In the genomic region with DNA sequence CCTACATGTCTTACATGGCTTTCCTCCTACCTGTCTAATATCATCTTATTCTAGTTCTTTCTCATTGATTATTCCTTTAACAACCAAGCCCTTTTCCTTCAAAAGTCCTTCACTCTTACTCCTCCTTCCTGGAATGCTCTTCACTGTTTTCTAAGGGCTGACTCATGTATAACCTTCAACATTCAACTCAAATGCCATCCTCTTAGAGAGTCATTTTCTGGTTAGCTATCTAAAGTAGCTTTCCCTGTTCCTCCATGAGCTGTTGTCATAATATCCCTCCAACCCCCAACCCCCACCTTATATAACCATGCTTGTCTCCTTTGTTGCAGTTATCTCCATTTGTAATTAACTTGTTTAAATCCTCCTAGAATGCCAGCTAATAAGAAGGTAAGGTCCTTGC, we compare ENCODE assay signal across 15 cellular contexts.
DNase-seq lines count a peak whose midpoint lies in the region; ATAC-seq, FAIRE-seq and TF ChIP-seq lines count a peak whose summit lies in the region.
"Had no signal": no experiment of that assay in that cellular context is flagged by ENCODE, and none has a peak within 500 bp of the region (broad histone marks: within the 10 kb centered on the region; RNA-seq: fewer than 3 reads in every experiment).

No MANE protein-coding gene starts in this region.

- H3K4me1 ChIP-seq in left lung: peaks cover 0 to 8% of the 10 kb centered on the region in 2 donors

- DNase-seq in AG20443 (ENCODE audit: low spot score) (peak; percentile 44), HTR-8/SVneo (ENCODE audit: insufficient read length, low spot score) (peak; percentile 21), cardiac fibroblast (ENCODE audit: low read depth in 2 of 2) (peak; percentile 40 to 65), left lung (no peak), nucleus accumbens (lab: John Stamatoyannopoulos, UW) (no peak)
- DNase-seq in activated effector memory CD4-positive, alpha-beta T cell treated with anti-CD3 and anti-CD28 coated beads, Interleukin-2, amount 50 U/mL, for 16 hours: no peak
- DNase-seq: activated CD4-positive, CD25-positive, alpha-beta regulatory T cell; activated T-cell treated with anti-CD3 and anti-CD28 coated beads for 4 hours; anterior cingulate cortex; NCI-H748 treated with DMSO at 0.1 percent for 48 hours; retina; SIG-M5 had no signal

- intact Hi-C loops in left lung (cut with DNase I): no loop called here

- no peaks in the 10 kb centered on the region for H3K9me3 ChIP-seq in left lung

- H3K27ac ChIP-seq in left lung: no peak overlapping the region

- H3K4me3 ChIP-seq in cardiac fibroblast (replicated peaks in 1 of 2; ENCODE audit: low read depth in 2 of 2, low read length in 2 of 2): no peak overlapping the region
- H3K4me3 ChIP-seq in left lung: no peak overlapping the region

- ATAC-seq in left lung (peak; percentile 87), GM19467 (IDR thresholded peaks at IDR 0.05; ENCODE audit: unreplicated experiment) (no peak), HG02885 (IDR thresholded peaks at IDR 0.05; ENCODE audit: poor library complexity, unreplicated experiment) (no peak)

- FAIRE-seq in HTR-8/SVneo (lab: Jason Lieb, UNC): no peak
- FAIRE-seq: endometrium had no signal

- no peaks in the 10 kb centered on the region for H3K36me3 ChIP-seq in left lung

- no peaks in the 10 kb centered on the region for H3K27me3 ChIP-seq in left lung

- TF ChIP-seq CTCF in cardiac fibroblast (IDR thresholded peaks at IDR 0.05; ENCODE audit: low read depth, low read length) (no peak), left lung (IDR thresholded peaks at IDR 0.05) (no peak)

Comparison
In these comparisons a context has a peak if more than half of its experiments do, and no peak if none do; other contexts are left out.
1. DNase-seq: peak in AG20443 (single experiment), HTR-8/SVneo (single experiment) and cardiac fibroblast (2 of 2); none in left lung (0 of 2), nucleus accumbens (0 of 56) and activated effector memory CD4-positive, alpha-beta T cell treated with anti-CD3 and anti-CD28 coated beads, Interleukin-2, amount 50 U/mL, for 16 hours (single experiment).